In the genomic region with DNA sequence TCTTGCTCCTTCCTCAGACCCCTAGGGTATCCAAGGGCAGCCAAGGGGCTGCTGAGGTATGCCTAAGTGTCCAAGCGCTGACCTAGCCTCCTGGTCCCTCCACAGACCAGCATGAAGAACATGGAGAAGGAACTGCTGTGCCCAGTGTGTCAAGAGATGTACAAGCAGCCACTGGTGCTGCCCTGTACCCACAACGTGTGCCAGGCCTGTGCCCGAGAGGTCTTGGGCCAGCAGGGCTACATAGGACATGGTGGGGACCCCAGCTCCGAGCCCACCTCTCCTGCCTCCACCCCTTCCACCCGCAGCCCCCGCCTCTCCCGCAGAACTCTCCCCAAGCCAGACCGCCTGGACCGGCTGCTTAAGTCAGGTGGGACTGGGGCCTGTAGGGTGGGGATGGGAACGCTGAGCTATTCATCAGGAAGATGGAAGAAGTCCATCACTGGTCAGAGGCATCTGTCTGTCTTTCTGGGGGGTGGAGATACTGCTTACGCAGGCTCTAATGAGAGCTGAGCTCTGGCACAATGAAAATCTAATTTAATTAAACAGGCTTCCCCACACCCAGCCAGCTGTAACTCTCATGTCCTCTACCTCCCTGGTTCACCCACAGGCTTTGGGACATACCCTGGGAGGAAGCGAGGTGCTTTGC, we compare ENCODE assay signal across 1 cellular context.
TF ChIP-seq lines count a peak whose summit lies in the region.

No MANE protein-coding gene starts in this region.

TF ChIP-seq in H1, 55 proteins besides CTCF, POLR2A, EP300 and RAD21:
- no peak for TF ChIP-seq GTF2F1 (IDR thresholded peaks at IDR 0.05; ENCODE audit: borderline replicate concordance, low read depth, low read length)
- TF ChIP-seq RFX5 (IDR thresholded peaks at IDR 0.05; ENCODE audit: borderline replicate concordance, low read depth, low read length): no peak
- TF ChIP-seq SIRT6 (IDR thresholded peaks at IDR 0.05; ENCODE audit: low read length): no peak
- no peak for TF ChIP-seq EZH2 (IDR thresholded peaks at IDR 0.05; ENCODE audit: low read depth, low read length, severe bottlenecking)
- no peak for TF ChIP-seq JUND (IDR thresholded peaks at IDR 0.05; ENCODE audit: low read length)
- no peak for TF ChIP-seq NANOG (IDR thresholded peaks at IDR 0.05; ENCODE audit: insufficient read depth, low read depth, low read length, poor library complexity, severe bottlenecking)
- TF ChIP-seq BACH1 (IDR thresholded peaks at IDR 0.05; ENCODE audit: low read length): no peak
- no peak for TF ChIP-seq MAFK (IDR thresholded peaks at IDR 0.05; ENCODE audit: low read depth, low read length)
- TF ChIP-seq HDAC2 (IDR thresholded peaks at IDR 0.05; ENCODE audit: borderline replicate concordance in 1 of 2, low read depth in 2 of 2, low read length in 2 of 2): no peak
- TF ChIP-seq HDAC6 (IDR thresholded peaks at IDR 0.05; ENCODE audit: low read depth, low read length): no peak
